Comparison of ENCODE assay signal across 22 cellular contexts in the genomic region with DNA sequence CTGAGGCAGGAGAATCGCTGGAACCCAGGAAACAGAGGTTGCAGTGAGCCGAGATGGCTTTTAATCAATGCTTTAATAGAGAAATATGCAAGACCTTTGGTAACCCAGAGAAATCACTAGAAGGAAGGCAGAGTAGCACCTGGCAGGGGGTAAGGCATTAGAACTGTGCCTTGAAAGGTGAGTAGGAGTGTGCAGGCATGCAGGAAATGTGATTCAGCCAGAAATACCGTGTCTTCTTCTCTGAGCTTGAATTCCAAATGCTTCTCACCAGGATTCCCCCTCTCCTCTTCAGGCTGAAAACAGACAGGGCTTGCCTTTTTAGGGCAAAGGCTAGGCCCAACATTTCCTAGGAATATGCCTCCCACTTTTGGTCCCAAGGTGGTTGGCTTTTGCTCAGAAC. TPM values are rescaled to one million over a fixed set of nuclear protein-coding genes. Genes with fewer than 3 reads are reported as not detected.
DNase-seq lines count a peak whose midpoint lies in the region; ATAC-seq, FAIRE-seq and TF ChIP-seq lines count a peak whose summit lies in the region.
"Had no signal": no experiment of that assay in that cellular context is flagged by ENCODE, and none has a peak within 500 bp of the region (broad histone marks: within the 10 kb centered on the region; RNA-seq: fewer than 3 reads in every experiment).

No MANE protein-coding gene starts in this region.

- H3K79me2 ChIP-seq in HepG2 (ENCODE audit: insufficient read depth, low read length): no peaks in the 10 kb centered on the region

- no peak for TF ChIP-seq CTCF in HepG2 (CRISPR knock-in tag; IDR thresholded peaks at IDR 0.05)
- no peak for TF ChIP-seq CTCF in right lobe of liver (IDR thresholded peaks at IDR 0.05)
- TF ChIP-seq CTCF in WTC11 (IDR thresholded peaks at IDR 0.05): no peak
- no peak for TF ChIP-seq CTCF in vagina (IDR thresholded peaks at IDR 0.05)
- TF ChIP-seq CTCF in tibial artery (IDR thresholded peaks at IDR 0.05): no peak

- no peak overlapping the region for H3K9ac ChIP-seq in HepG2 (ENCODE audit: insufficient read depth, low read depth, low read length)

- no peak for TF ChIP-seq EP300 in HepG2 (IDR thresholded peaks at IDR 0.05; ENCODE audit: low read depth in 2 of 2, low read length in 2 of 2)
- TF ChIP-seq EP300 in HepG2 (CRISPR knock-in tag; IDR thresholded peaks at IDR 0.05; ENCODE audit: borderline replicate concordance): no peak

- H3K4me1 Mint-ChIP-seq in WTC11: peaks cover 11% of the 10 kb centered on the region

- H3K27ac ChIP-seq in HepG2 (ENCODE audit: extremely low read length, insufficient read depth, low read length) (no peak overlapping the region), right lobe of liver (no peak overlapping the region), vagina (peak overlapping the region; percentile 98), tibial artery (no peak overlapping the region)
- H3K27ac ChIP-seq: HL-60, pancreas, SJCRH30 had no signal

- H3K27me3 Mint-ChIP-seq in WTC11 (ENCODE audit: low read depth): peaks cover 7% of the 10 kb centered on the region
- H3K27me3 Mint-ChIP-seq: stimulated activated naive CD8-positive, alpha-beta T cell treated with anti-CD3 and anti-CD28 coated beads, Interleukin-15, amount 100 ng/mL, for 72 hours had no signal

- H3K4me1 ChIP-seq in HepG2 (ENCODE audit: insufficient read depth, low read length): peaks cover 51% of the 10 kb centered on the region
- no peaks in the 10 kb centered on the region for H3K4me1 ChIP-seq in right lobe of liver
- peaks cover 24% of the 10 kb centered on the region for H3K4me1 ChIP-seq in vagina
- peaks cover 0 to 18% (median 4%) of the 10 kb centered on the region in 4 donors for H3K4me1 ChIP-seq in tibial artery
- H3K4me1 ChIP-seq: SJCRH30 had no signal

- CTCF ChIA-PET in HepG2 (lab: Yijun Ruan, JAX; ENCODE audit: low intra/inter-chr PET ratio, low total read pairs): no interaction called here
- CTCF ChIA-PET in WTC11 (lab: Charles Lee): no interaction called here

- H3K36me3 ChIP-seq in HepG2 (replicated peaks in 1 of 2; ENCODE audit: control insufficient read depth in 1 of 2, insufficient read depth in 2 of 2, low read length in 2 of 2) (no peaks in the 10 kb centered on the region), right lobe of liver (no peaks in the 10 kb centered on the region), vagina (no peaks in the 10 kb centered on the region), tibial artery (no peaks in the 10 kb centered on the region)
- H3K36me3 ChIP-seq: gastrocnemius medialis, left ventricle myocardium inferior, pancreas, SJCRH30 had no signal

- POLR2A ChIA-PET in HepG2 (lab: Yijun Ruan, JAX): no interaction called here
- POLR2A ChIA-PET in WTC11 (lab: Charles Lee): no interaction called here

- H3K27me3 ChIP-seq in HepG2 (ENCODE audit: control insufficient read depth in 1 of 2, insufficient read depth in 2 of 2, low read length in 2 of 2): no peaks in the 10 kb centered on the region; a peak in 1 of 5 replicates
- no peaks in the 10 kb centered on the region for H3K27me3 ChIP-seq in right lobe of liver
- no peaks in the 10 kb centered on the region for H3K27me3 ChIP-seq in vagina
- H3K27me3 ChIP-seq in tibial artery: no peaks in the 10 kb centered on the region
- H3K27me3 ChIP-seq: gastrocnemius medialis, pancreas, SJCRH30 had no signal

- in situ Hi-C loops in HepG2 (cut with HindIII; ENCODE audit: extremely low pct_ligation_motif_present, low pct_unique_long_range_greater_than_20kb): no loop called here

- no peaks in the 10 kb centered on the region for H3K9me3 Mint-ChIP-seq in WTC11
- H3K9me3 Mint-ChIP-seq: stimulated activated naive CD8-positive, alpha-beta T cell treated with anti-CD3 and anti-CD28 coated beads, Interleukin-15, amount 100 ng/mL, for 72 hours had no signal

- no peak overlapping the region for H3K4me2 ChIP-seq in HepG2 (ENCODE audit: low read depth, low read length)

- no peak overlapping the region for H3K4me3 ChIP-seq in HepG2 (replicated peaks in 1 of 3; ENCODE audit: insufficient read depth in 1 of 3, low read depth in 2 of 3, low read length in 3 of 3)
- no peak overlapping the region for H3K4me3 ChIP-seq in right lobe of liver
- H3K4me3 ChIP-seq in vagina: no peak overlapping the region
- no peak overlapping the region for H3K4me3 ChIP-seq in tibial artery
- H3K4me3 ChIP-seq: gastrocnemius medialis, left ventricle myocardium inferior, pancreas, SJCRH30 had no signal

- BruUV-seq in HepG2 (replicated peaks; lab: Mats Ljungman, UMichigan): no TSS peak

- no peak for FAIRE-seq in HepG2 (lab: Jason Lieb, UNC)
- FAIRE-seq: pancreas had no signal

- intact Hi-C loops in HepG2 (cut with micrococcal nuclease; ENCODE audit: unreplicated experiment) (no loop called here), right lobe of liver (cut with DNase I) (no loop called here), vagina (cut with DNase I) (loop anchor here (10.0 kb wide), 1 partner anchor 53 kb away; a partner anchor contains a TSS), tibial artery (cut with DNase I; ENCODE audit: low total_unique reads) (loop anchor here (10.0 kb wide), 1 partner anchor 103 kb away; a partner anchor contains a TSS)

- H4K20me1 ChIP-seq in HepG2 (ENCODE audit: insufficient read depth, low read length): no peaks in the 10 kb centered on the region

- H3K27ac Mint-ChIP-seq in WTC11: no peak overlapping the region
- H3K27ac Mint-ChIP-seq: stimulated activated naive CD8-positive, alpha-beta T cell treated with anti-CD3 and anti-CD28 coated beads, Interleukin-15, amount 100 ng/mL, for 72 hours had no signal

- H3K36me3 Mint-ChIP-seq in WTC11: no peaks in the 10 kb centered on the region

- no peak overlapping the region for H2AFZ ChIP-seq in HepG2 (ENCODE audit: low read length)

- no peak for ATAC-seq in HepG2
- no peak for ATAC-seq in right lobe of liver
- ATAC-seq in WTC11: no peak
- ATAC-seq: activated CD4-positive, CD25-positive, alpha-beta regulatory T cell treated with anti-CD3 and anti-CD28 coated beads, Interleukin-2, amount 50 U/mL, for 24 hours; gastrocnemius medialis; pancreas; stimulated activated naive CD8-positive, alpha-beta T cell treated with anti-CD3 and anti-CD28 coated beads, Interleukin-15, amount 100 ng/mL, for 72 hours had no signal

- TF ChIP-seq RAD21 in HepG2 (CRISPR knock-in tag; IDR thresholded peaks at IDR 0.05): no peak

- 0 out of 2 replicates have a peak overlapping the region, but pooled peaks have one; percentile 87 for H3K4me3 Mint-ChIP-seq in WTC11
- H3K4me3 Mint-ChIP-seq: stimulated activated naive CD8-positive, alpha-beta T cell treated with anti-CD3 and anti-CD28 coated beads, Interleukin-15, amount 100 ng/mL, for 72 hours had no signal

- TF ChIP-seq POLR2A in HepG2 (IDR thresholded peaks at IDR 0.05; ENCODE audit: insufficient read depth in 1 of 2, low read depth in 2 of 2, low read length in 2 of 2) (no peak), right lobe of liver (IDR thresholded peaks at IDR 0.05) (no peak), vagina (IDR thresholded peaks at IDR 0.05) (no peak)

- H3K9me3 ChIP-seq in HepG2 (ENCODE audit: low read length) (no peaks in the 10 kb centered on the region), right lobe of liver (no peaks in the 10 kb centered on the region), vagina (no peaks in the 10 kb centered on the region), tibial artery (no peaks in the 10 kb centered on the region)
- H3K9me3 ChIP-seq: gastrocnemius medialis, left ventricle myocardium inferior, pancreas, SJCRH30 had no signal

- WGBS in HepG2 (ENCODE audit: low lambda C conversion rate): 92% methylated on average over 2 of the region's 3 CpGs
- WGBS in right lobe of liver (ENCODE audit: insufficient coverage, low coverage, low lambda C conversion rate, missing lambda C conversion rate): 86% methylated on average over 3 of the region's 3 CpGs

- DNase-seq in HepG2 (ENCODE audit: low spot score) (no peak), right lobe of liver (no peak), WTC11 (ENCODE audit: low spot score) (no peak), kidney tubule cell (ENCODE audit: low spot score) (peak; percentile 79), vagina (ENCODE audit: extremely low spot score in 2 of 2) (no peak), medulla oblongata (ENCODE audit: extremely low spot score) (no peak), NCI-H2171 treated with DMSO at 0.1 percent for 48 hours (lab: John Stamatoyannopoulos, UW) (no peak), tibial artery (no peak)
- DNase-seq: activated naive CD4-positive, alpha-beta T cell treated with Interleukin-2 at 50 U/mL for 16 hours; COR-L47; cortex of kidney; erythroblast; gastrocnemius medialis; left ventricle myocardium inferior; NCI-H1105 treated with DMSO at 0.1 percent for 48 hours; NCI-H526 treated with DMSO at 0.1 percent for 48 hours; pancreas; SJCRH30 had no signal

RNA-seq across cellular contexts. Expression of a gene that starts 51.0 kb away (rescaled TPM):
- total RNA-seq in HepG2 (2016; rRNA removed; fragmentation: Illumina TruSeq; extraction: Trizol) (not detected in 2 replicates), right lobe of liver (not detected), WTC11 (2021) (not detected in 3 replicates), vagina (not detected)
- not detected in 2 replicates for total RNA-seq in HepG2 (2016; cell fraction: cytosol; rRNA removed; fragmentation: Illumina TruSeq; extraction: Trizol; ENCODE audit: low read depth)
- total RNA-seq in HepG2 (2016; cell fraction: insoluble cytoplasmic fraction; rRNA removed; fragmentation: Illumina TruSeq; extraction: Trizol): not detected in 2 replicates
- total RNA-seq in HepG2 (2016; cell fraction: membrane; rRNA removed; fragmentation: Illumina TruSeq; extraction: Trizol): not detected in 2 replicates
- not detected in 2 replicates for total RNA-seq in HepG2 (2016; cell fraction: nucleus; rRNA removed; fragmentation: Illumina TruSeq; extraction: Trizol)
- not detected in 2 replicates for polyA plus RNA-seq in HepG2 (2011; rRNA removed)
- polyA plus RNA-seq in HepG2 (2011; cell fraction: cytosol; rRNA removed): not detected in 2 replicates
- not detected in 2 replicates for polyA plus RNA-seq in HepG2 (2011; cell fraction: nucleus; rRNA removed)
- not detected in 2 replicates for polyA plus RNA-seq in HepG2 (2012)
- not detected in 2 replicates for polyA plus RNA-seq in HepG2 (2016; cell fraction: cytosol; fragmentation: Illumina TruSeq; extraction: Trizol; ENCODE audit: low read depth)
- polyA plus RNA-seq in HepG2 (2016; cell fraction: insoluble cytoplasmic fraction; fragmentation: Illumina TruSeq; extraction: Trizol; ENCODE audit: low read depth): not detected in 2 replicates
- polyA plus RNA-seq in HepG2 (2016; cell fraction: membrane; fragmentation: Illumina TruSeq; extraction: Trizol; ENCODE audit: low read depth): not detected in 2 replicates
- not detected in 2 replicates for polyA plus RNA-seq in HepG2 (2016; cell fraction: nucleus; fragmentation: Illumina TruSeq; extraction: Trizol; ENCODE audit: insufficient read depth, low read depth)
- not detected in 2 replicates for polyA minus RNA-seq in HepG2 (2011; rRNA and poly(A)+ RNA removed; ENCODE audit: low replicate concordance)
- polyA minus RNA-seq in HepG2 (2011; cell fraction: cytosol; rRNA and poly(A)+ RNA removed): not detected in 2 replicates
- not detected in 2 replicates for polyA minus RNA-seq in HepG2 (2011; cell fraction: nucleus; rRNA and poly(A)+ RNA removed)
- total RNA-seq: gastrocnemius medialis, left ventricle myocardium inferior, pancreas, SJCRH30, skeletal muscle tissue had no signal
- polyA plus RNA-seq: pancreas had no signal

RNA-seq across cellular contexts. Expression of a gene that starts 53.3 kb away (rescaled TPM):
- total RNA-seq in HepG2 (2016; rRNA removed; fragmentation: Illumina TruSeq; extraction: Trizol): 13.5 and 23.0 TPM in 2 replicates
- 2.7 and 3.3 TPM in 2 replicates for total RNA-seq in HepG2 (2016; cell fraction: cytosol; rRNA removed; fragmentation: Illumina TruSeq; extraction: Trizol; ENCODE audit: low read depth)
- 12.8 and 21.9 TPM in 2 replicates for total RNA-seq in HepG2 (2016; cell fraction: insoluble cytoplasmic fraction; rRNA removed; fragmentation: Illumina TruSeq; extraction: Trizol)
- 9.1 and 9.5 TPM in 2 replicates for total RNA-seq in HepG2 (2016; cell fraction: membrane; rRNA removed; fragmentation: Illumina TruSeq; extraction: Trizol)
- 20.1 and 23.2 TPM in 2 replicates for total RNA-seq in HepG2 (2016; cell fraction: nucleus; rRNA removed; fragmentation: Illumina TruSeq; extraction: Trizol)
- polyA plus RNA-seq in HepG2 (2011; rRNA removed): 12.1 and 12.5 TPM in 2 replicates
- polyA plus RNA-seq in HepG2 (2011; cell fraction: cytosol; rRNA removed): 7.0 and 11.1 TPM in 2 replicates
- polyA plus RNA-seq in HepG2 (2011; cell fraction: nucleus; rRNA removed): 12.1 and 14.0 TPM in 2 replicates
- polyA plus RNA-seq in HepG2 (2012): 19.3 and 22.7 TPM in 2 replicates
- polyA plus RNA-seq in HepG2 (2016; cell fraction: cytosol; fragmentation: Illumina TruSeq; extraction: Trizol; ENCODE audit: low read depth): 1.6 and 1.8 TPM in 2 replicates
- polyA plus RNA-seq in HepG2 (2016; cell fraction: insoluble cytoplasmic fraction; fragmentation: Illumina TruSeq; extraction: Trizol; ENCODE audit: low read depth): 18.6 and 21.3 TPM in 2 replicates
- polyA plus RNA-seq in HepG2 (2016; cell fraction: membrane; fragmentation: Illumina TruSeq; extraction: Trizol; ENCODE audit: low read depth): 3.9 and 4.6 TPM in 2 replicates
- 22.7 and 22.9 TPM in 2 replicates for polyA plus RNA-seq in HepG2 (2016; cell fraction: nucleus; fragmentation: Illumina TruSeq; extraction: Trizol; ENCODE audit: insufficient read depth, low read depth)
- polyA minus RNA-seq in HepG2 (2011; rRNA and poly(A)+ RNA removed; ENCODE audit: low replicate concordance): 14.8 and 21.1 TPM in 2 replicates
- 18.6 and 21.7 TPM in 2 replicates for polyA minus RNA-seq in HepG2 (2011; cell fraction: cytosol; rRNA and poly(A)+ RNA removed)
- polyA minus RNA-seq in HepG2 (2011; cell fraction: nucleus; rRNA and poly(A)+ RNA removed): 26.3 and 27.6 TPM in 2 replicates
- total RNA-seq in right lobe of liver: 10 to 100 TPM; 44.9 to 65.4 (median 52.4) TPM
- 38.3 to 45.4 TPM (median 38.8 TPM) in 3 replicates for total RNA-seq in WTC11 (2021)
- total RNA-seq in vagina: 40.5 TPM

RNA-seq across cellular contexts. Expression of a gene that starts 58.9 kb away (rescaled TPM):
- total RNA-seq in HepG2 (2016; rRNA removed; fragmentation: Illumina TruSeq; extraction: Trizol) (not detected in 2 replicates), right lobe of liver (not detected), WTC11 (2021) (not detected in 3 replicates), vagina (not detected)
- total RNA-seq in HepG2 (2016; cell fraction: cytosol; rRNA removed; fragmentation: Illumina TruSeq; extraction: Trizol; ENCODE audit: low read depth): not detected in 2 replicates
- total RNA-seq in HepG2 (2016; cell fraction: insoluble cytoplasmic fraction; rRNA removed; fragmentation: Illumina TruSeq; extraction: Trizol): not detected in 2 replicates
- not detected in 2 replicates for total RNA-seq in HepG2 (2016; cell fraction: membrane; rRNA removed; fragmentation: Illumina TruSeq; extraction: Trizol)
- not detected in 2 replicates for total RNA-seq in HepG2 (2016; cell fraction: nucleus; rRNA removed; fragmentation: Illumina TruSeq; extraction: Trizol)
- not detected in 2 replicates for polyA plus RNA-seq in HepG2 (2011; rRNA removed)
- not detected in 2 replicates for polyA plus RNA-seq in HepG2 (2011; cell fraction: cytosol; rRNA removed)
- polyA plus RNA-seq in HepG2 (2011; cell fraction: nucleus; rRNA removed): not detected in 2 replicates
- polyA plus RNA-seq in HepG2 (2012): not detected in 2 replicates
- not detected in 2 replicates for polyA plus RNA-seq in HepG2 (2016; cell fraction: cytosol; fragmentation: Illumina TruSeq; extraction: Trizol; ENCODE audit: low read depth)
- polyA plus RNA-seq in HepG2 (2016; cell fraction: insoluble cytoplasmic fraction; fragmentation: Illumina TruSeq; extraction: Trizol; ENCODE audit: low read depth): not detected in 2 replicates
- polyA plus RNA-seq in HepG2 (2016; cell fraction: membrane; fragmentation: Illumina TruSeq; extraction: Trizol; ENCODE audit: low read depth): not detected in 2 replicates
- not detected in 2 replicates for polyA plus RNA-seq in HepG2 (2016; cell fraction: nucleus; fragmentation: Illumina TruSeq; extraction: Trizol; ENCODE audit: insufficient read depth, low read depth)
- not detected in 2 replicates for polyA minus RNA-seq in HepG2 (2011; rRNA and poly(A)+ RNA removed; ENCODE audit: low replicate concordance)
- polyA minus RNA-seq in HepG2 (2011; cell fraction: cytosol; rRNA and poly(A)+ RNA removed): not detected in 2 replicates
- not detected in 2 replicates for polyA minus RNA-seq in HepG2 (2011; cell fraction: nucleus; rRNA and poly(A)+ RNA removed)
- total RNA-seq: gastrocnemius medialis, left ventricle myocardium inferior, pancreas, SJCRH30, skeletal muscle tissue had no signal
- polyA plus RNA-seq: pancreas had no signal

Comparison
In these comparisons a context has a peak if more than half of its experiments do, and no peak if none do; other contexts are left out.
1. intact Hi-C loops: an anchor here in vagina (10.0 kb wide) and tibial artery (10.0 kb wide); none called in HepG2 and right lobe of liver.